ENCODE assay signal across 9 cellular contexts in the genomic region with DNA sequence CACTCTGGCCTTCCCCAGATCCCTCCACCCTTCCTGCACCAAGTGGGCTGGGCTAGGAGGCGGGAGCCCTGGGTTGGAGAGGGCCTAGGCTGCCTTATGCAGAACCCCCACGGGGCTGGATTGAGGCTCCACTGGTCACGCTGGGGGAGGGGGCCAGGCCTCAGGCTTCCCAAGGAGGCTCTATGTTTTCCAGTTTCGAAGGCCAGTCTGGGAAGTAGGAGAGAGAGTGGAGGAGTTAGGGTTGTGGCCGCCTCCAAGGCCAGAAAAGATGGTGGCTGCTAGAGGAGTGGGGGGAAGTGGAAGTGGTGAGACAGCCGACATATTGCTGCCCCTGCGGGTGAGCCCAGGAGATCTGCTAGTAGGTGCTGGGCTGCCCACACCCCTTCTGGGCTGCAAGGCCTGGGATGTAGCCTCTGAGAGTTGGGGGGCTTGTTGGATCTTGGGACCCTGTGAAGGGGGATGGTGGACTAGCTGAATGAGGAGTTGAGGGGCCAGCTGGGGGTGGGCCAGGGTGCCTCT. TPM values are rescaled to one million over a fixed set of nuclear protein-coding genes. Genes with fewer than 3 reads are reported as not detected.
DNase-seq lines count a peak whose midpoint lies in the region; ATAC-seq and TF ChIP-seq lines count a peak whose summit lies in the region.
"Had no signal": no experiment of that assay in that cellular context is flagged by ENCODE, and none has a peak within 500 bp of the region (broad histone marks: within the 10 kb centered on the region; RNA-seq: fewer than 3 reads in every experiment).

No MANE protein-coding gene starts in this region.

- peaks cover 65% of the 10 kb centered on the region for H3K79me2 ChIP-seq in Loucy (ENCODE audit: insufficient read depth, low read length)

- H3K4me3 Mint-ChIP-seq in activated naive CD4-positive, alpha-beta T cell treated with anti-CD3 and anti-CD28 coated beads for 36 hours: peak overlapping the region; percentile 95
- peak overlapping the region; percentile 98 for H3K4me3 Mint-ChIP-seq in glutamatergic neuron (ENCODE audit: unreplicated experiment)

- H2AFZ ChIP-seq in Loucy (ENCODE audit: low read length): no peak overlapping the region

- intact Hi-C loops in activated naive CD4-positive, alpha-beta T cell treated with anti-CD3 and anti-CD28 coated beads for 36 hours (cut with micrococcal nuclease): loop anchor here (2.0 to 10.0 kb wide), 3 partner anchors 102 to 1762 kb away; a partner anchor contains a TSS

- H3F3A ChIP-seq in Loucy (ENCODE audit: low read depth): no peaks in the 10 kb centered on the region

- H3K4me1 ChIP-seq in Loucy (ENCODE audit: insufficient read depth, low read length, poor library complexity, severe bottlenecking): peaks cover 42% of the 10 kb centered on the region

- H3K9me2 ChIP-seq in Loucy (replicated peaks; ENCODE audit: low read depth, low read length): no peaks in the 10 kb centered on the region

- peaks cover 53% of the 10 kb centered on the region for H4K20me1 ChIP-seq in Loucy (ENCODE audit: insufficient read depth, low read length, poor library complexity, severe bottlenecking)

- peak; percentile 22 for DNase-seq in COLO668 (lab: John Stamatoyannopoulos, UW; ENCODE audit: unreplicated experiment)
- peak; percentile 53 for DNase-seq in activated naive CD4-positive, alpha-beta T cell treated with anti-CD3 and anti-CD28 coated beads for 36 hours
- peak; percentile 74 for DNase-seq in glutamatergic neuron
- peak; percentile 58 for DNase-seq in retina

- no peaks in the 10 kb centered on the region for H3K27me3 Mint-ChIP-seq in activated naive CD4-positive, alpha-beta T cell treated with anti-CD3 and anti-CD28 coated beads for 36 hours (ENCODE audit: low read depth)
- peaks cover 29% of the 10 kb centered on the region for H3K27me3 Mint-ChIP-seq in glutamatergic neuron (ENCODE audit: unreplicated experiment)

- TF ChIP-seq CTCF in Loucy (conservative IDR thresholded peaks at IDR 0.05; ENCODE audit: low read length) (no peak), glutamatergic neuron (IDR thresholded peaks at IDR 0.05; ENCODE audit: partially characterized antibody, unreplicated experiment) (no peak)

- peak overlapping the region; percentile 99 for H3K4me2 ChIP-seq in Loucy (ENCODE audit: low read depth, low read length, poor library complexity, severe bottlenecking)

- H3K9ac ChIP-seq in Loucy (ENCODE audit: low read depth, low read length, poor library complexity, severe bottlenecking): peak overlapping the region; percentile 95

- ATAC-seq in HG03469 (IDR thresholded peaks at IDR 0.05; ENCODE audit: unreplicated experiment) (no peak), GM21723 (IDR thresholded peaks at IDR 0.05; ENCODE audit: unreplicated experiment) (no peak), HG03095 (IDR thresholded peaks at IDR 0.05; ENCODE audit: unreplicated experiment) (no peak)

- H3K36me3 Mint-ChIP-seq in activated naive CD4-positive, alpha-beta T cell treated with anti-CD3 and anti-CD28 coated beads for 36 hours (ENCODE audit: low read depth): peaks cover 10% of the 10 kb centered on the region
- H3K36me3 Mint-ChIP-seq in glutamatergic neuron (ENCODE audit: unreplicated experiment): no peaks in the 10 kb centered on the region

- H3K9me3 ChIP-seq in Loucy (ENCODE audit: insufficient read depth, low read depth, low read length): no peaks in the 10 kb centered on the region

- peak overlapping the region; percentile 92 for H3K27ac Mint-ChIP-seq in activated naive CD4-positive, alpha-beta T cell treated with anti-CD3 and anti-CD28 coated beads for 36 hours
- peak overlapping the region; percentile 98 for H3K27ac Mint-ChIP-seq in glutamatergic neuron (ENCODE audit: unreplicated experiment)

- H3K4me1 Mint-ChIP-seq in activated naive CD4-positive, alpha-beta T cell treated with anti-CD3 and anti-CD28 coated beads for 36 hours (ENCODE audit: low read depth): peaks cover 46% of the 10 kb centered on the region
- H3K4me1 Mint-ChIP-seq in glutamatergic neuron (ENCODE audit: low read depth, unreplicated experiment): peaks cover 39% of the 10 kb centered on the region

- CTCF ChIA-PET in activated naive CD4-positive, alpha-beta T cell treated with anti-CD3 and anti-CD28 coated beads for 36 hours (lab: Charles Lee): interaction anchor here (4.5 to 5.3 kb wide), 2 partner anchors 10 kb away, joined by 35 read pairs; no protein-coding TSS in a partner anchor

- no peaks in the 10 kb centered on the region for H3K9me3 Mint-ChIP-seq in activated naive CD4-positive, alpha-beta T cell treated with anti-CD3 and anti-CD28 coated beads for 36 hours
- H3K9me3 Mint-ChIP-seq in glutamatergic neuron (ENCODE audit: unreplicated experiment): peaks cover 20% of the 10 kb centered on the region

- peaks cover 5% of the 10 kb centered on the region for H3K27me3 ChIP-seq in Loucy (ENCODE audit: insufficient read depth, low read length, poor library complexity, severe bottlenecking)

- peak overlapping the region; percentile 88 for H3K4me3 ChIP-seq in Loucy (ENCODE audit: low read length, poor library complexity, severe bottlenecking)

- H3K36me3 ChIP-seq in Loucy (ENCODE audit: insufficient read depth, low read length): no peaks in the 10 kb centered on the region; the same call in 1 of the 2 replicates

RNA-seq across cellular contexts. Expression of a gene that starts 1.2 kb away (rescaled TPM):
- 100 to 1,000 TPM; 272 to 276 TPM for total RNA-seq in activated naive CD4-positive, alpha-beta T cell treated with anti-CD3 and anti-CD28 coated beads for 36 hours
- total RNA-seq in glutamatergic neuron (ENCODE audit: unreplicated experiment): 297 TPM

RNA-seq across cellular contexts. Expression of a gene that starts 31.8 kb away (rescaled TPM):
- under 1 TPM; 0.33 to 0.37 TPM for total RNA-seq in activated naive CD4-positive, alpha-beta T cell treated with anti-CD3 and anti-CD28 coated beads for 36 hours
- total RNA-seq in glutamatergic neuron (ENCODE audit: unreplicated experiment): 5.4 TPM

RNA-seq across cellular contexts. Expression of a gene that starts 32.1 kb away (rescaled TPM):
- not detected for total RNA-seq in activated naive CD4-positive, alpha-beta T cell treated with anti-CD3 and anti-CD28 coated beads for 36 hours
- total RNA-seq in glutamatergic neuron (ENCODE audit: unreplicated experiment): not detected

RNA-seq across cellular contexts. Expression of a gene that starts 41.7 kb away (rescaled TPM):
- not detected for total RNA-seq in activated naive CD4-positive, alpha-beta T cell treated with anti-CD3 and anti-CD28 coated beads for 36 hours
- not detected for total RNA-seq in glutamatergic neuron (ENCODE audit: unreplicated experiment)
- total RNA-seq: NCI-H460 had no signal

RNA-seq across cellular contexts. Expression of a gene that starts 45.8 kb away (rescaled TPM):
- total RNA-seq in activated naive CD4-positive, alpha-beta T cell treated with anti-CD3 and anti-CD28 coated beads for 36 hours: not detected
- total RNA-seq in glutamatergic neuron (ENCODE audit: unreplicated experiment): not detected
- total RNA-seq: NCI-H460 had no signal

Comparison
In these comparisons a context has a peak if more than half of its experiments do, and no peak if none do; other contexts are left out.
1. DNase-seq: peak in every context shown above with its lines; median percentile 74 in glutamatergic neuron; 58 in retina; 53 in activated naive CD4-positive, alpha-beta T cell treated with anti-CD3 and anti-CD28 coated beads for 36 hours; 22 in COLO668.